Comparison of ENCODE assay signal across 20 cellular contexts in genomic region chr18:9209230-9209629, GRCh38.
DNase-seq lines count a peak whose midpoint lies in the region; ATAC-seq, FAIRE-seq and TF ChIP-seq lines count a peak whose summit lies in the region.
"Had no signal": no experiment of that assay in that cellular context is flagged by ENCODE, and none has a peak within 500 bp of the region (broad histone marks: within the 10 kb centered on the region; RNA-seq: fewer than 3 reads in every experiment).

No MANE protein-coding gene starts in this region.

- peaks cover 4% of the 10 kb centered on the region for H3K4me1 ChIP-seq in HepG2 (ENCODE audit: insufficient read depth, low read length)
- no peaks in the 10 kb centered on the region for H3K4me1 ChIP-seq in right lobe of liver
- H3K4me1 ChIP-seq in prostate gland (replicated peaks), result no peaks in the 10 kb centered on the region
- H3K4me1 ChIP-seq in CD8-positive, alpha-beta memory T cell (ENCODE audit: insufficient read depth, low read length), result no peaks in the 10 kb centered on the region
- H3K4me1 ChIP-seq: A549, HAP-1 had no signal

- TF ChIP-seq CTCF in HepG2 (CRISPR knock-in tag; IDR thresholded peaks at IDR 0.05), result no peak
- TF ChIP-seq CTCF in right lobe of liver (IDR thresholded peaks at IDR 0.05), result no peak
- TF ChIP-seq CTCF in prostate gland (IDR thresholded peaks at IDR 0.05), result no peak
- no peak for TF ChIP-seq CTCF in endothelial cell (IDR thresholded peaks at IDR 0.05; ENCODE audit: unreplicated experiment)

- H3K36me3 ChIP-seq in HepG2 (replicated peaks in 1 of 2; ENCODE audit: control insufficient read depth in 1 of 2, insufficient read depth in 2 of 2, low read length in 2 of 2) (peaks cover 1 to 44% of the 10 kb centered on the region in 2 experiments), right lobe of liver (peaks cover 0 to 18% (median 7%) of the 10 kb centered on the region in 4 donors), prostate gland (no peaks in the 10 kb centered on the region)
- peaks cover 26% of the 10 kb centered on the region for H3K36me3 ChIP-seq in CD8-positive, alpha-beta memory T cell (ENCODE audit: insufficient read depth, low read length)

- H2AFZ ChIP-seq in HepG2 (ENCODE audit: low read length), result no peak overlapping the region

- H3K27me3 Mint-ChIP-seq in endothelial cell (ENCODE audit: unreplicated experiment), result no peaks in the 10 kb centered on the region
- H3K27me3 Mint-ChIP-seq in activated T-helper 17 cell treated with anti-CD3 and anti-CD28 coated beads, Interleukin-2, amount 50 U/mL, for 72 hours, result no peaks in the 10 kb centered on the region
- H3K27me3 Mint-ChIP-seq in CD8-positive, alpha-beta memory T cell, result no peaks in the 10 kb centered on the region

- in situ Hi-C loops in HepG2 (cut with HindIII; ENCODE audit: extremely low pct_ligation_motif_present, low pct_unique_long_range_greater_than_20kb), result no loop called here

- TF ChIP-seq POLR2A in HepG2 (IDR thresholded peaks at IDR 0.05; ENCODE audit: insufficient read depth in 1 of 2, low read depth in 2 of 2, low read length in 2 of 2) (no peak), right lobe of liver (IDR thresholded peaks at IDR 0.05) (no peak), prostate gland (IDR thresholded peaks at IDR 0.05) (no peak)

- H3K9me3 ChIP-seq in HepG2 (ENCODE audit: low read length) (no peaks in the 10 kb centered on the region), right lobe of liver (no peaks in the 10 kb centered on the region), prostate gland (no peaks in the 10 kb centered on the region)
- H3K9me3 ChIP-seq in CD8-positive, alpha-beta memory T cell (ENCODE audit: low read length), result no peaks in the 10 kb centered on the region
- H3K9me3 ChIP-seq: A549, HAP-1 had no signal

- BruUV-seq in HepG2 (replicated peaks; lab: Mats Ljungman, UMichigan), result no TSS peak

- no peak overlapping the region for H3K4me3 Mint-ChIP-seq in endothelial cell (ENCODE audit: unreplicated experiment)
- no peak overlapping the region for H3K4me3 Mint-ChIP-seq in activated T-helper 17 cell treated with anti-CD3 and anti-CD28 coated beads, Interleukin-2, amount 50 U/mL, for 72 hours
- H3K4me3 Mint-ChIP-seq in CD8-positive, alpha-beta memory T cell, result no peak overlapping the region
- H3K4me3 Mint-ChIP-seq: neural crest cell had no signal

- no peaks in the 10 kb centered on the region for H3K9me3 Mint-ChIP-seq in endothelial cell (ENCODE audit: unreplicated experiment)
- no peaks in the 10 kb centered on the region for H3K9me3 Mint-ChIP-seq in activated T-helper 17 cell treated with anti-CD3 and anti-CD28 coated beads, Interleukin-2, amount 50 U/mL, for 72 hours
- H3K9me3 Mint-ChIP-seq in CD8-positive, alpha-beta memory T cell, result no peaks in the 10 kb centered on the region
- H3K9me3 Mint-ChIP-seq: neural crest cell had no signal

- no peaks in the 10 kb centered on the region for H4K20me1 ChIP-seq in HepG2 (ENCODE audit: insufficient read depth, low read length)

- over 99% methylated on average over 3 of the region's 3 CpGs for WGBS in HepG2 (ENCODE audit: low lambda C conversion rate)
- 59% methylated on average over 3 of the region's 3 CpGs for WGBS in right lobe of liver (ENCODE audit: insufficient coverage, low coverage, low lambda C conversion rate, missing lambda C conversion rate)
- WGBS in prostate gland, result 72% methylated on average over 3 of the region's 3 CpGs

- H3K4me3 ChIP-seq in HepG2 (replicated peaks in 1 of 3; ENCODE audit: insufficient read depth in 1 of 3, low read depth in 2 of 3, low read length in 3 of 3) (no peak overlapping the region), right lobe of liver (no peak overlapping the region), prostate gland (no peak overlapping the region)
- no peak overlapping the region for H3K4me3 ChIP-seq in CD8-positive, alpha-beta memory T cell (ENCODE audit: low read length)
- H3K4me3 ChIP-seq: A549, HAP-1 had no signal

- no peaks in the 10 kb centered on the region for H3K4me1 Mint-ChIP-seq in endothelial cell (ENCODE audit: unreplicated experiment)
- peaks cover 3% of the 10 kb centered on the region for H3K4me1 Mint-ChIP-seq in activated T-helper 17 cell treated with anti-CD3 and anti-CD28 coated beads, Interleukin-2, amount 50 U/mL, for 72 hours
- peaks cover 23 to 54% (median 43%) of the 10 kb centered on the region in 3 donors for H3K4me1 Mint-ChIP-seq in CD8-positive, alpha-beta memory T cell
- H3K4me1 Mint-ChIP-seq: neural crest cell had no signal

- no peak overlapping the region for H3K27ac Mint-ChIP-seq in endothelial cell (ENCODE audit: unreplicated experiment)
- no peak overlapping the region for H3K27ac Mint-ChIP-seq in activated T-helper 17 cell treated with anti-CD3 and anti-CD28 coated beads, Interleukin-2, amount 50 U/mL, for 72 hours
- peak overlapping the region in 2 of 8 donors; percentile 1 to 59 for H3K27ac Mint-ChIP-seq in CD8-positive, alpha-beta memory T cell

- no peak for DNase-seq in HepG2 (ENCODE audit: low spot score)
- DNase-seq in right lobe of liver, result no peak
- peak; percentile 46 for DNase-seq in NOMO-1 treated with DMSO at 0.1 percent for 48 hours (lab: John Stamatoyannopoulos, UW; ENCODE audit: unreplicated experiment)
- peak; percentile 89 for DNase-seq in fibroblast of peridontal ligament (ENCODE audit: extremely low read depth)
- no peak for DNase-seq in prostate gland (ENCODE audit: low spot score)
- no peak for DNase-seq in endothelial cell (ENCODE audit: low spot score)
- DNase-seq in CD8-positive, alpha-beta memory T cell, result no peak
- DNase-seq: activated CD4-positive, alpha-beta T cell treated with anti-CD3 and anti-CD28 coated beads for 48 hours; activated CD8-positive, alpha-beta memory T cell treated with anti-CD3 and anti-CD28 coated beads, Interleukin-2, amount 50 U/mL, for 4 hours; activated naive CD4-positive, alpha-beta T cell treated with Interleukin-2 at 50 U/mL for 16 hours; left colon; midbrain; NCI-H1436; NCI-H774; RPMI8226 had no signal

- TF ChIP-seq RAD21 in HepG2 (CRISPR knock-in tag; IDR thresholded peaks at IDR 0.05), result no peak

- H3K79me2 ChIP-seq in HepG2 (ENCODE audit: insufficient read depth, low read length), result no peaks in the 10 kb centered on the region

- H3K27me3 ChIP-seq in HepG2 (ENCODE audit: control insufficient read depth in 1 of 2, insufficient read depth in 2 of 2, low read length in 2 of 2), result no peaks in the 10 kb centered on the region; a peak in 1 of 5 replicates
- H3K27me3 ChIP-seq in right lobe of liver, result no peaks in the 10 kb centered on the region
- H3K27me3 ChIP-seq in prostate gland (replicated peaks; ENCODE audit: insufficient read depth), result no peaks in the 10 kb centered on the region
- H3K27me3 ChIP-seq in CD8-positive, alpha-beta memory T cell (ENCODE audit: insufficient read depth, low read length, poor library complexity, severe bottlenecking), result no peaks in the 10 kb centered on the region

- no peak overlapping the region for H3K9ac ChIP-seq in HepG2 (ENCODE audit: insufficient read depth, low read depth, low read length)

- CTCF ChIA-PET in HepG2 (lab: Yijun Ruan, JAX; ENCODE audit: low intra/inter-chr PET ratio, low total read pairs), result no interaction called here
- CTCF ChIA-PET in CD8-positive, alpha-beta memory T cell (lab: Charles Lee), result no interaction called here

- H3K27ac ChIP-seq in HepG2 (ENCODE audit: extremely low read length, insufficient read depth, low read length) (no peak overlapping the region), right lobe of liver (no peak overlapping the region), prostate gland (no peak overlapping the region)
- H3K27ac ChIP-seq in CD8-positive, alpha-beta memory T cell (ENCODE audit: low read depth, low read length), result no peak overlapping the region
- H3K27ac ChIP-seq: A549 had no signal

- POLR2A ChIA-PET in HepG2 (lab: Yijun Ruan, JAX), result no interaction called here
- POLR2A ChIA-PET in CD8-positive, alpha-beta memory T cell (lab: Charles Lee), result no interaction called here

- H3K4me2 ChIP-seq in HepG2 (ENCODE audit: low read depth, low read length), result no peak overlapping the region
- H3K4me2 ChIP-seq: A549 had no signal

- FAIRE-seq in HepG2 (lab: Jason Lieb, UNC), result no peak
- FAIRE-seq: A549, astrocyte had no signal

- peaks cover 3% of the 10 kb centered on the region for H3K36me3 Mint-ChIP-seq in endothelial cell (ENCODE audit: low read depth, unreplicated experiment)
- peaks cover 94% of the 10 kb centered on the region for H3K36me3 Mint-ChIP-seq in activated T-helper 17 cell treated with anti-CD3 and anti-CD28 coated beads, Interleukin-2, amount 50 U/mL, for 72 hours (ENCODE audit: low read depth)
- peaks cover 0 to 70% (median 11%) of the 10 kb centered on the region in 3 donors for H3K36me3 Mint-ChIP-seq in CD8-positive, alpha-beta memory T cell

- TF ChIP-seq EP300 in HepG2 (IDR thresholded peaks at IDR 0.05; ENCODE audit: low read depth in 2 of 2, low read length in 2 of 2) (no peak), HepG2 (CRISPR knock-in tag; IDR thresholded peaks at IDR 0.05; ENCODE audit: borderline replicate concordance) (no peak)

- ATAC-seq in HepG2 (no peak), right lobe of liver (no peak)
- no peak for ATAC-seq in activated T-helper 17 cell treated with anti-CD3 and anti-CD28 coated beads, Interleukin-2, amount 50 U/mL, for 72 hours (replicated peaks)
- ATAC-seq: A549, left colon had no signal

- intact Hi-C loops in HepG2 (cut with micrococcal nuclease; ENCODE audit: unreplicated experiment), result no loop called here
- intact Hi-C loops in right lobe of liver (cut with DNase I), result no loop called here
- intact Hi-C loops in prostate gland (cut with DNase I), result no loop called here

TF ChIP-seq in HepG2, 621 proteins besides CTCF, POLR2A, EP300 and RAD21:
- peak; percentile 49; the same call in 1 of the 2 replicates for TF ChIP-seq CEBPB (IDR thresholded peaks at IDR 0.05; ENCODE audit: borderline replicate concordance, low read depth, low read length)
- TF ChIP-seq ZNF577 (CRISPR knock-in tag; IDR thresholded peaks at IDR 0.05; ENCODE audit: borderline replicate concordance, low read depth), result no peak

Comparison
In these comparisons a context has a peak if more than half of its experiments do, and no peak if none do; other contexts are left out.
1. DNase-seq: peak in NOMO-1 treated with DMSO at 0.1 percent for 48 hours (single experiment) and fibroblast of peridontal ligament (single experiment); none in HepG2 (single experiment), right lobe of liver (0 of 3), prostate gland (single experiment), endothelial cell (single experiment) and CD8-positive, alpha-beta memory T cell (0 of 5).